In genomic region chr10:94085766-94086437, GRCh38 we compare ENCODE assay signal across 23 cellular contexts.
"Had no signal": no experiment of that assay in that cellular context is flagged by ENCODE, and none has a peak within 500 bp of the region (broad histone marks: within the 10 kb centered on the region; RNA-seq: fewer than 3 reads in every experiment).

No MANE protein-coding gene starts in this region.

- ATAC-seq: gastrocnemius medialis; left ventricle myocardium superior; lower lobe of right lung; naive thymus-derived CD8-positive, alpha-beta T cell; sciatic nerve; stimulated activated naive CD8-positive, alpha-beta T cell treated with anti-CD3 and anti-CD28 coated beads, Interleukin-15, amount 100 ng/mL, for 72 hours; upper lobe of right lung had no signal

- H3K9me3 ChIP-seq: lower lobe of right lung, prostate gland, right atrium auricular region, suprapubic skin, transverse colon, upper lobe of right lung, uterus had no signal

- H3K4me3 ChIP-seq: dorsolateral prefrontal cortex, gastrocnemius medialis, lower lobe of right lung, prostate gland, right atrium auricular region, smooth muscle cell, suprapubic skin, transverse colon, upper lobe of right lung, uterus had no signal

- H3K27me3 ChIP-seq: gastrocnemius medialis, right atrium auricular region, suprapubic skin, transverse colon, upper lobe of right lung, uterus had no signal

- H3K4me1 ChIP-seq: gastrocnemius medialis, prostate gland, suprapubic skin, upper lobe of right lung, uterus had no signal

- H3K36me3 ChIP-seq: gastrocnemius medialis, lower lobe of right lung, prostate gland, right atrium auricular region, suprapubic skin, transverse colon, upper lobe of right lung, uterus had no signal

- DNase-seq: dorsolateral prefrontal cortex; effector CD4-positive, alpha-beta T cell; foreskin fibroblast; gastrocnemius medialis; head of caudate nucleus; left ventricle myocardium superior; lower lobe of right lung; naive thymus-derived CD8-positive, alpha-beta T cell; nephron progenitor cell; stimulated activated CD4-positive, alpha-beta T cell treated with anti-CD3 and anti-CD28 coated beads, Interleukin-12 subunit alpha, Interleukin-12 subunit beta, amount 100 ng/mL, for 4 hours; stimulated activated CD4-positive, alpha-beta T cell treated with anti-CD3 and anti-CD28 coated beads, Interleukin-1b, Interleukin-23, amount 100 ng/mL, for 48 hours; stimulated activated CD4-positive, alpha-beta T cell treated with anti-CD3 and anti-CD28 coated beads, Interleukin-4, amount 100 ng/mL, for 1 hour; stimulated activated CD8-positive, alpha-beta memory T cell treated with anti-CD3 and anti-CD28 coated beads, Interleukin-4, amount 100 ng/mL, for 48 hours; stimulated activated naive CD4-positive, alpha-beta T cell; stimulated activated naive CD8-positive, alpha-beta T cell treated with anti-CD3 and anti-CD28 coated beads, Interleukin-15, amount 100 ng/mL, for 72 hours; transverse colon; upper lobe of right lung; uterus had no signal

- H3K27ac ChIP-seq: dorsolateral prefrontal cortex, gastrocnemius medialis, lower lobe of right lung, prostate gland, right atrium auricular region, suprapubic skin, transverse colon, upper lobe of right lung, uterus had no signal
